8 cellular contexts compared by ENCODE assay signal in the genomic region with DNA sequence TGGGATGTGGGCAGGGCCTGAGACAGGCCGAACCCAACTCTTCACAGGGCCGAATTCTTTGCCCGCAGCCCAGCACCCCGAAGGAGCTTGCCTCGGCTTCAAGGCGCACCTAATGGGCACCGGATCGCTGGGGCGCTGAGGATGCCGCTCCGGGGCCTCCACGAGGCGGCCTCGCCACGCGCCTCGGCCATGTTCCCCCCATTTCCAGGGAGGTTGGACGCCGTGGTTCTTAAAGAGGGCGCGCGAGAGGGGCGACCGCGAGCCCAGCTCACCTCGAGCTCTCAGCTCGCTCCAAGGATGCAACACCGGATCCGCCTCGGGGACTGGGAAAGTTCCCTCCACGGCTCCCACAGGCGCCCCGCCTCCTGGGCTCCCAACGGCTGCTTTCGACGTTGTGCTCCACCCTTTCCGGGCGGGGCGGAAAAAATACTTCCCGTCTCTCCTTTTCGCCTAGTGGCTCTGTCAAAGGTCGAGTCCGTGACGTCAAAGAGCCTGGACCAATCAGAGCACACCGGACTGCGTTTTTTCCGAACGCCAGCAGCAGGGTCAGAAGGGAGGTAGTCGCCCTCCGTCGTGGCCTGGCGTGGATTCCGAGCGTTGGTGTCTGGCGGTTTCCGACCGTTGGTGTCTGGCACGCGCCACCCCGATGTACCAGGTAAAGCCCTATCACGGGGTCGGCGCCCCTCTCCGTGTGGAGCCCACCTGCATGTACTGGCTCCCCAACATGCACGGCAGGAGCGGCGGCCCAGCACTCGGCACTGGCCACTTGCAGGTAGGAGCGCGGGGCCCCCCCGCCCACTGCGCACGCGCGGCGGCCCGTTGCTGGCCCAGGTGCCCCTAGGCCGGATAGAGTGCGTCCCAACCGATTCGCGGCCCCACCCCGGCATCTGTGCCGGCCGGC. TPM values are rescaled to one million over a fixed set of nuclear protein-coding genes. Genes with fewer than 3 reads are reported as not detected.
A peak's percentile ranks its signal among the peaks of the same experiment; 100 is the strongest.
DNase-seq lines count a peak whose midpoint lies in the region; ATAC-seq and TF ChIP-seq lines count a peak whose summit lies in the region.
"Not testable (repeated sequence)": the region's sequence is repeated elsewhere in the genome, so short reads cannot be mapped to it uniquely, and the experiment has no call there.

No MANE protein-coding gene starts in this region.

- peak; percentile 93 for ATAC-seq in HG03432 (IDR thresholded peaks at IDR 0.05; ENCODE audit: unreplicated experiment)

- H3K27me3 Mint-ChIP-seq in chondrocyte (ENCODE audit: low read depth), result not testable (repeated sequence)

- not testable (repeated sequence) for H3K9me3 Mint-ChIP-seq in chondrocyte (ENCODE audit: low read depth)

- H3K36me3 Mint-ChIP-seq in chondrocyte (ENCODE audit: low read depth), result not testable (repeated sequence)

- H3K4me3 Mint-ChIP-seq in chondrocyte (ENCODE audit: unreplicated experiment), result peak overlapping the region; percentile 87

- TF ChIP-seq CTCF in chondrocyte (IDR thresholded peaks at IDR 0.05), result peak; percentile 40

- DNase-seq in Ammon's horn (ENCODE audit: low spot score) (peak; percentile 95), NCI-H510A (lab: John Stamatoyannopoulos, UW) (peak; percentile 84), kidney tubule cell (ENCODE audit: low spot score) (peak; percentile 94)
- DNase-seq in activated CD4-positive, alpha-beta T cell treated with anti-CD3 and anti-CD28 coated beads for 24 hours (ENCODE audit: low read depth in 2 of 2), result peak; percentile 68 to 76
- not testable (repeated sequence) for DNase-seq in chondrocyte (ENCODE audit: low spot score)
- peak; percentile 58 to 60 for DNase-seq in stimulated activated CD4-positive, alpha-beta T cell treated with anti-CD3 and anti-CD28 coated beads, Interleukin-1b, Interleukin-23, amount 100 ng/mL, for 1 hour (ENCODE audit: low read depth in 2 of 2)

- peak; percentile 91 for TF ChIP-seq POLR2A in GM19193 (IDR thresholded peaks at IDR 0.05; ENCODE audit: extremely low read depth, insufficient read depth, insufficient read length)

- peak overlapping the region; percentile 94 for H3K27ac Mint-ChIP-seq in chondrocyte (ENCODE audit: unreplicated experiment)

- H3K4me1 Mint-ChIP-seq in chondrocyte (ENCODE audit: low read depth), result peaks cover 13% of the 10 kb centered on the region

RNA-seq across cellular contexts. Expression of a gene that starts 22.1 kb away (rescaled TPM):
- 19.1 to 32.2 TPM (median 20.3 TPM) in 3 replicates for total RNA-seq in chondrocyte

RNA-seq across cellular contexts. Expression of a gene that starts 28.3 kb away (rescaled TPM):
- total RNA-seq in chondrocyte, result not detected in 3 replicates

RNA-seq across cellular contexts. Expression of a gene that starts 37.5 kb away (rescaled TPM):
- 0.60 to 0.92 TPM (median 0.62 TPM) in 3 replicates for total RNA-seq in chondrocyte
